Comparison of ENCODE assay signal across 18 cellular contexts in genomic region chr1:67939942-67940341, GRCh38.
"Had no signal": no experiment of that assay in that cellular context is flagged by ENCODE, and none has a peak within 500 bp of the region (broad histone marks: within the 10 kb centered on the region; RNA-seq: fewer than 3 reads in every experiment).

No MANE protein-coding gene starts in this region.

- DNase-seq: activated effector memory CD4-positive, alpha-beta T cell treated with anti-CD3 and anti-CD28 coated beads, Interleukin-2, amount 50 U/mL, for 16 hours; activated T-cell treated with anti-CD3 and anti-CD28 coated beads, Interleukin-2, amount 50 U/mL, for 4 hours; amniotic stem cell; brain microvascular endothelial cell; dermis blood vessel endothelial cell; foreskin fibroblast; left lung; nucleus accumbens; sigmoid colon; stimulated activated CD4-positive, alpha-beta T cell treated with anti-CD3 and anti-CD28 coated beads, Interleukin-4, amount 100 ng/mL, for 1 hour; stimulated activated CD8-positive, alpha-beta memory T cell treated with anti-CD3 and anti-CD28 coated beads, Interleukin-4, amount 100 ng/mL, for 48 hours; SW 1271; testis; upper lobe of right lung had no signal

- H3K27me3 ChIP-seq: brain microvascular endothelial cell, left lung, sigmoid colon, testis, upper lobe of right lung had no signal

- H3K4me3 ChIP-seq: left lung, prostate gland, sigmoid colon, testis, upper lobe of right lung had no signal

- H3K9me3 ChIP-seq: left lung, prostate gland, sigmoid colon, testis, upper lobe of right lung had no signal

- H3K27ac ChIP-seq: brain microvascular endothelial cell, prostate gland, sigmoid colon, testis, upper lobe of right lung had no signal

- H3K36me3 ChIP-seq: brain microvascular endothelial cell, left lung, prostate gland, sigmoid colon, upper lobe of right lung had no signal

- ATAC-seq: activated CD4-positive, CD25-positive, alpha-beta regulatory T cell treated with anti-CD3 and anti-CD28 coated beads, Interleukin-2, amount 50 U/mL, for 24 hours; activated naive CD4-positive, alpha-beta T cell treated with anti-CD3 and anti-CD28 coated beads, Interleukin-2, amount 50 U/mL, for 72 hours; activated T-cell treated with anti-CD3 and anti-CD28 coated beads, Interleukin-2, amount 50 U/mL, for 4 hours; esophagus mucosa; left lung; upper lobe of right lung had no signal

- H3K4me1 ChIP-seq: prostate gland, sigmoid colon, upper lobe of right lung had no signal
